ENCODE assay signal across 8 cellular contexts in the genomic region with DNA sequence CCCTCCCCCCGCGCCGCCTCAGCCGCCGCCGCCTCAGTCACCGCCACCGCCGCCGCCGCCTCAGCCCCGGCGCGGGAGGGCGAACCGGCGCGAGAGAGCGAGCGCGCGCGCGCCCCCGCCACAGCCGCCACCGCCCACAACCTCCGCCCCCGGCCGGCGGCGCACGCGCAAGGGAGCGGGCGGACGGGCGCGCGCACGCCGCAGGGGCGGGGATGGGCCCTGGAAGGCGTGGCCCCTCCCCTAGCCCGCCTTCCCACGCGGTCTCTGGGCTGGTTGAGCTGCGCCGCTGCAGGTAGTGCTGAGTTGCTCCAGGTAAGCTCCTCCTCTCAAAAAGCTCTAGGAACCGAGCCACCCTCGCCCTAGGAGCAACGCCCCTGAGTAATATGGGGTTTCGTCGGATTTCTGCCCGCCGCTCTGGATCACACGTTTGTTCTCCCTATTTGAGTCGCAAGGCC. TPM values are rescaled to one million over a fixed set of nuclear protein-coding genes. Genes with fewer than 3 reads are reported as not detected.
DNase-seq lines count a peak whose midpoint lies in the region; ATAC-seq and TF ChIP-seq lines count a peak whose summit lies in the region.

TSS of gene TMCC1 (minus strand) at position 96 of the 455 bp plus-strand sequence.

- H3K36me3 Mint-ChIP-seq in chondrocyte (ENCODE audit: low read depth), result peaks cover 2% of the 10 kb centered on the region

- no peaks in the 10 kb centered on the region for H3K27me3 Mint-ChIP-seq in chondrocyte (ENCODE audit: low read depth)

- peak within 1 kb of the TSS; percentile 94 for H3K27ac Mint-ChIP-seq in chondrocyte (ENCODE audit: unreplicated experiment)

- peaks cover 3% of the 10 kb centered on the region for H3K9me3 Mint-ChIP-seq in chondrocyte (ENCODE audit: low read depth)

- peak; percentile 85 for ATAC-seq in HG03175 (IDR thresholded peaks at IDR 0.05; ENCODE audit: unreplicated experiment)

- H3K4me1 Mint-ChIP-seq in chondrocyte (ENCODE audit: low read depth), result peaks cover 41% of the 10 kb centered on the region

- in situ Hi-C loops in GM18951 (cut with MboI; ENCODE audit: low sequenced_read_pairs, unreplicated experiment), result no loop called here

- H3K4me3 Mint-ChIP-seq in chondrocyte (ENCODE audit: unreplicated experiment), result peak within 1 kb of the TSS; percentile 90

- DNase-seq in AG08396 (ENCODE audit: low spot score) (peak; percentile 98), NCI-H446 (lab: John Stamatoyannopoulos, UW) (peak; percentile 73 to 92), chondrocyte (ENCODE audit: low spot score) (no peak), kidney glomerular epithelial cell (lab: John Stamatoyannopoulos, UW) (peak; percentile 62)
- peak; percentile 71 to 77 for DNase-seq in activated CD4-positive, alpha-beta T cell treated with anti-CD3 and anti-CD28 coated beads for 24 hours (ENCODE audit: low read depth in 2 of 2)
- DNase-seq in stimulated activated CD4-positive, alpha-beta T cell treated with anti-CD3 and anti-CD28 coated beads, Interleukin-15, amount 100 ng/mL, for 48 hours (ENCODE audit: low read depth in 2 of 2), result peak; percentile 76 to 81

- no peak for TF ChIP-seq CTCF in chondrocyte (IDR thresholded peaks at IDR 0.05)

- peak; percentile 72 for TF ChIP-seq POLR2A in GM18951 (IDR thresholded peaks at IDR 0.05; ENCODE audit: extremely low read depth, insufficient read depth, insufficient read length)

RNA-seq across cellular contexts. Expression of gene TMCC1, which starts in this region (rescaled TPM):
- total RNA-seq in chondrocyte, result 34.3 to 41.9 TPM (median 37.1 TPM) in 3 replicates
